Comparison of ENCODE assay signal across 1 cellular context in the genomic region with DNA sequence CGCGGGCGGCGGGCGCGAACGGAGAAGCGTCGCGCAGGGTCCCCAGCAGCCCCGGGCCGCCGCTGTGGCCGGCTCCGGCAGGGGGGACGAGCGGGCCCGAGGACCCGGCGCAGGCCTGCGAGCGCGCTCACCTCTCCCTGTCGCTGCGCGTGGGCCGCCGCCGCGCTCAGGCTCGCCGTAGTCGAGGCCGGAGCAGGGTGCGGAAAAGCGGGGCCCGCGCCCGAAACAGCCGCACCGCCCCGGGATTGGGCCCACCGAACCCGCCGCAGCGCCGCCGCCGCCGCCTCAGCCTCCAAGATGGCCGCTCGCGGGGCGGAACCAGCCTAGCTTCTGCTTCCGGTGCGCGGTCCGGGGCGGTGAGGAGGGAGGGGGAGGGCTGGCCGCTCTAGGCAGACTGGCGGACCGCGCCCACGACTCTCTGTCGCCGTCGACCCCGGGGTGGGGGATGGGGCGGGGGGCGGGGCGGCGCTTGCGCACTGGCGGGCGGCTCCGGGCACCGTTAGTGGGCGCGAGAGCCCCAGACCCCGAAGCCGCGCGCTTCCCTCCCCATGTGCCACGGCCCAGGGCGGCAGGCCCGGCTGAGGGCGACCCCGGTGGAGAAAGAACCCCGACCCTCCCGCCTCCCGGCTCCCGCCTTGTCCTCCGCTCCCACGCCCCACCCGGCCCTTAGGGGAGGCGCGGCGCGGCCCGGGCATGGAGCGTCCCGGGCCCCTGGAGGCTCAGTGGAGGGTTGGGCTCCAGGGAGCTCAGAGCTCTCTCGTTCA.
TF ChIP-seq lines count a peak whose summit lies in the region.

A gene (minus strand): TSS at position 320 of the 764 bp plus-strand sequence. CDS start 5,862 bp downstream, outside the sequence.

TF ChIP-seq in Ishikawa, 13 proteins besides CTCF, POLR2A, EP300 and RAD21 (continued from another document):
- TF ChIP-seq TEAD4 (IDR thresholded peaks at IDR 0.05) = 0 out of 2 replicates have a peak, but pooled peaks have one; percentile 19
- TF ChIP-seq, protein P1, sequence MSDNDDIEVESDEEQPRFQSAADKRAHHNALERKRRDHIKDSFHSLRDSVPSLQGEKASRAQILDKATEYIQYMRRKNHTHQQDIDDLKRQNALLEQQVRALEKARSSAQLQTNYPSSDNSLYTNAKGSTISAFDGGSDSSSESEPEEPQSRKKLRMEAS (IDR thresholded peaks at IDR 0.05) = peak; percentile 79
- peak; percentile 97 for TF ChIP-seq YY1 (IDR thresholded peaks at IDR 0.05; ENCODE audit: low read depth)
- TF ChIP-seq FOXM1 (IDR thresholded peaks at IDR 0.05; ENCODE audit: borderline replicate concordance, low read depth) = no peak
- TF ChIP-seq, protein P2, sequence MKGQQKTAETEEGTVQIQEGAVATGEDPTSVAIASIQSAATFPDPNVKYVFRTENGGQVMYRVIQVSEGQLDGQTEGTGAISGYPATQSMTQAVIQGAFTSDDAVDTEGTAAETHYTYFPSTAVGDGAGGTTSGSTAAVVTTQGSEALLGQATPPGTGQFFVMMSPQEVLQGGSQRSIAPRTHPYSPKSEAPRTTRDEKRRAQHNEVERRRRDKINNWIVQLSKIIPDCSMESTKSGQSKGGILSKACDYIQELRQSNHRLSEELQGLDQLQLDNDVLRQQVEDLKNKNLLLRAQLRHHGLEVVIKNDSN (IDR thresholded peaks at IDR 0.05) = 0 out of 2 replicates have a peak, but pooled peaks have one; percentile 22
TF ChIP-seq in Ishikawa: peak in this region for 8.
